In genomic region chrX:110280954-110281353, GRCh38 we compare ENCODE assay signal across 18 cellular contexts. TPM values are rescaled to one million over a fixed set of nuclear protein-coding genes. Genes with fewer than 3 reads are reported as not detected.
A peak's percentile ranks its signal among the peaks of the same experiment; 100 is the strongest.
DNase-seq lines count a peak whose midpoint lies in the region; ATAC-seq, FAIRE-seq and TF ChIP-seq lines count a peak whose summit lies in the region.
"Had no signal": no experiment of that assay in that cellular context is flagged by ENCODE, and none has a peak within 500 bp of the region (broad histone marks: within the 10 kb centered on the region; RNA-seq: fewer than 3 reads in every experiment).

No MANE protein-coding gene starts in this region.

- H3K4me1 Mint-ChIP-seq in CD8-positive, alpha-beta memory T cell: peaks cover 20 to 52% (median 30%) of the 10 kb centered on the region in 3 donors

- no peak for TF ChIP-seq POLR2A in erythroblast (IDR thresholded peaks at IDR 0.05; ENCODE audit: low read length)

- H3K27ac Mint-ChIP-seq in CD8-positive, alpha-beta memory T cell: no peak overlapping the region
- H3K27ac Mint-ChIP-seq: activated CD4-positive, alpha-beta T cell treated with anti-CD3 and anti-CD28 coated beads for 36 hours had no signal

- ATAC-seq in upper lobe of right lung: peak; percentile 24
- ATAC-seq: activated CD4-positive, alpha-beta T cell treated with anti-CD3 and anti-CD28 coated beads for 36 hours; activated T-cell treated with anti-CD3 and anti-CD28 coated beads, Interleukin-2, amount 50 U/mL, for 4 hours; HepG2 had no signal

- peaks cover 2 to 9% (median 6%) of the 10 kb centered on the region in 3 donors for H3K36me3 Mint-ChIP-seq in CD8-positive, alpha-beta memory T cell

- TF ChIP-seq CTCF in foreskin fibroblast (IDR thresholded peaks at IDR 0.05; ENCODE audit: low read depth, low read length) (no peak), upper lobe of right lung (IDR thresholded peaks at IDR 0.05) (no peak)

- FAIRE-seq in RCC 7860 (lab: Jason Lieb, UNC): peak; percentile 98
- FAIRE-seq: HepG2 had no signal

- no peaks in the 10 kb centered on the region for H3K9me3 ChIP-seq in upper lobe of right lung
- no peaks in the 10 kb centered on the region for H3K9me3 ChIP-seq in CD8-positive, alpha-beta memory T cell (ENCODE audit: low read length)
- H3K9me3 ChIP-seq: left ventricle myocardium inferior, testis had no signal

- peaks cover 2 to 5% (median 4%) of the 10 kb centered on the region in 5 donors for H3K9me3 Mint-ChIP-seq in CD8-positive, alpha-beta memory T cell
- H3K9me3 Mint-ChIP-seq: activated T-cell treated with anti-CD3 and anti-CD28 coated beads, Interleukin-2, amount 50 U/mL, for 4 hours had no signal

- no peaks in the 10 kb centered on the region for H3K4me1 ChIP-seq in upper lobe of right lung
- no peaks in the 10 kb centered on the region for H3K4me1 ChIP-seq in CD8-positive, alpha-beta memory T cell (ENCODE audit: insufficient read depth, low read length)
- H3K4me1 ChIP-seq: testis had no signal

- H3K4me3 Mint-ChIP-seq in CD8-positive, alpha-beta memory T cell: no peak overlapping the region
- H3K4me3 Mint-ChIP-seq: activated CD4-positive, alpha-beta T cell treated with anti-CD3 and anti-CD28 coated beads for 36 hours; activated T-cell treated with anti-CD3 and anti-CD28 coated beads, Interleukin-2, amount 50 U/mL, for 4 hours; neural crest cell had no signal

- DNase-seq in NCI-H1436 (lab: John Stamatoyannopoulos, UW) (peak; percentile 0), NCI-H1436 treated with DMSO at 0.1 percent for 48 hours (lab: John Stamatoyannopoulos, UW) (no peak), RCC 7860 (ENCODE audit: low spot score) (peak; percentile 29), foreskin fibroblast (peak; percentile 43 to 71), upper lobe of right lung (no peak), erythroblast (lab: John Stamatoyannopoulos, UW) (no peak), NOMO-1 treated with DMSO at 0.1 percent for 48 hours (lab: John Stamatoyannopoulos, UW; ENCODE audit: unreplicated experiment) (no peak)
- no peak for DNase-seq in CD8-positive, alpha-beta memory T cell
- DNase-seq: activated CD4-positive, alpha-beta T cell treated with anti-CD3 and anti-CD28 coated beads for 36 hours; activated T-cell treated with anti-CD3 and anti-CD28 coated beads, Interleukin-2, amount 50 U/mL, for 4 hours; anterior cingulate cortex; left ventricle myocardium inferior; NCI-H1930; small intestine; testis had no signal

- no peak overlapping the region for H3K27ac ChIP-seq in upper lobe of right lung
- no peak overlapping the region for H3K27ac ChIP-seq in CD8-positive, alpha-beta memory T cell (ENCODE audit: low read depth, low read length)
- H3K27ac ChIP-seq: 22Rv1, left ventricle myocardium inferior, testis had no signal

- intact Hi-C loops in upper lobe of right lung (cut with DNase I): no loop called here

- H3K36me3 ChIP-seq in upper lobe of right lung: no peaks in the 10 kb centered on the region
- H3K36me3 ChIP-seq in CD8-positive, alpha-beta memory T cell (ENCODE audit: insufficient read depth, low read length): no peaks in the 10 kb centered on the region
- H3K36me3 ChIP-seq: left ventricle myocardium inferior had no signal

- no peaks in the 10 kb centered on the region for H3K27me3 Mint-ChIP-seq in CD8-positive, alpha-beta memory T cell
- H3K27me3 Mint-ChIP-seq: activated CD4-positive, alpha-beta T cell treated with anti-CD3 and anti-CD28 coated beads for 36 hours had no signal

- H3K4me3 ChIP-seq in foreskin fibroblast (ENCODE audit: low read depth in 1 of 2, low read length in 2 of 2): no peak overlapping the region
- no peak overlapping the region for H3K4me3 ChIP-seq in upper lobe of right lung
- H3K4me3 ChIP-seq in CD8-positive, alpha-beta memory T cell (ENCODE audit: low read length): no peak overlapping the region
- H3K4me3 ChIP-seq: left ventricle myocardium inferior, testis had no signal

- POLR2A ChIA-PET in CD8-positive, alpha-beta memory T cell (lab: Charles Lee): no interaction called here

- CTCF ChIA-PET in CD8-positive, alpha-beta memory T cell (lab: Charles Lee): no interaction called here

- no peaks in the 10 kb centered on the region for H3K27me3 ChIP-seq in upper lobe of right lung
- no peaks in the 10 kb centered on the region for H3K27me3 ChIP-seq in CD8-positive, alpha-beta memory T cell (ENCODE audit: insufficient read depth, low read length, poor library complexity, severe bottlenecking)
- H3K27me3 ChIP-seq: testis had no signal

RNA-seq across cellular contexts. Expression of gene AMMECR1, which starts 36.9 kb away (rescaled TPM):
- 6.1 TPM for total RNA-seq in upper lobe of right lung
- total RNA-seq in CD8-positive, alpha-beta memory T cell: 10 to 100 TPM; 16.3 to 16.6 TPM
- polyA plus RNA-seq in CD8-positive, alpha-beta memory T cell: 8.0 TPM

Comparison
In these comparisons a context has a peak if more than half of its experiments do, and no peak if none do; other contexts are left out.
1. DNase-seq: peak in NCI-H1436 (single experiment), RCC 7860 (single experiment) and foreskin fibroblast (2 of 2); none in NCI-H1436 treated with DMSO at 0.1 percent for 48 hours (single experiment), upper lobe of right lung (single experiment), erythroblast (0 of 2), CD8-positive, alpha-beta memory T cell (0 of 5) and NOMO-1 treated with DMSO at 0.1 percent for 48 hours (single experiment).